ENCODE assay signal across 1 cellular context in genomic region chr15:67839358-67839928, GRCh38.
A peak's percentile ranks its signal among the peaks of the same experiment; 100 is the strongest.
TF ChIP-seq lines count a peak whose summit lies in the region.

No MANE protein-coding gene starts in this region.

TF ChIP-seq in K562, 482 proteins besides CTCF, POLR2A, EP300 and RAD21 (continued from another document and continues in another):
- TF ChIP-seq EGR1 (conservative IDR thresholded peaks at IDR 0.05) (no peak), E2F4 (CRISPR knock-in tag; IDR thresholded peaks at IDR 0.05; ENCODE audit: low read depth) (no peak), ARID3A (IDR thresholded peaks at IDR 0.05; ENCODE audit: borderline replicate concordance, low read depth, low read length) (no peak), GABPB2 (CRISPR knock-in tag; conservative IDR thresholded peaks at IDR 0.05) (no peak), ARID4B (CRISPR knock-in tag; IDR thresholded peaks at IDR 0.05) (no peak), E2F6 (IDR thresholded peaks at IDR 0.05; ENCODE audit: borderline replicate concordance in 1 of 2, extremely low read depth in 1 of 2, insufficient read depth in 1 of 2, insufficient read length in 1 of 2, low read depth in 1 of 2, low read length in 1 of 2, poor library complexity in 1 of 2, severe bottlenecking in 1 of 2) (no peak), NFIX (CRISPR knock-in tag; IDR thresholded peaks at IDR 0.05; ENCODE audit: low read depth) (no peak), HMGN3 (IDR thresholded peaks at IDR 0.05; ENCODE audit: borderline replicate concordance, extremely low read depth, insufficient read length, low read depth, low read length) (no peak), CREM (IDR thresholded peaks at IDR 0.05; ENCODE audit: low read depth) (0 out of 2 replicates have a peak, but pooled peaks have one; percentile 27), ZNF239 (CRISPR knock-in tag; IDR thresholded peaks at IDR 0.05) (no peak), ZFX (CRISPR knock-in tag; IDR thresholded peaks at IDR 0.05) (peak; percentile 50; the same call in 1 of the 2 replicates), NCOA4 (IDR thresholded peaks at IDR 0.05; ENCODE audit: partially characterized antibody) (no peak), ZNF174 (CRISPR knock-in tag; IDR thresholded peaks at IDR 0.05) (no peak), ZNF354B (CRISPR knock-in tag; IDR thresholded peaks at IDR 0.05) (no peak), TAF9B (IDR thresholded peaks at IDR 0.05; ENCODE audit: partially characterized antibody) (no peak), TCF7L2 (IDR thresholded peaks at IDR 0.05; ENCODE audit: low read depth, low read length) (no peak), CAMTA2 (CRISPR knock-in tag; conservative IDR thresholded peaks at IDR 0.05) (no peak), BRD4 (IDR thresholded peaks at IDR 0.05) (peak; percentile 57; the same call in 1 of the 2 replicates), ZNF766 (CRISPR knock-in tag; conservative IDR thresholded peaks at IDR 0.05) (peak; percentile 20; the same call in 1 of the 2 replicates), CREB3 (tag; conservative IDR thresholded peaks at IDR 0.05; ENCODE audit: low read depth) (no peak), HDAC1 (IDR thresholded peaks at IDR 0.05) (peak in 1 of 2 experiments; percentile 28; a peak in 1 of 4 replicates), PTRF (tag; IDR thresholded peaks at IDR 0.05) (no peak), ZNF347 (CRISPR knock-in tag; IDR thresholded peaks at IDR 0.05; ENCODE audit: low read depth) (no peak), HDAC3 (IDR thresholded peaks at IDR 0.05; ENCODE audit: borderline replicate concordance, partially characterized antibody) (no peak), E4F1 (CRISPR knock-in tag; IDR thresholded peaks at IDR 0.05; ENCODE audit: borderline replicate concordance) (no peak), ZBTB26 (CRISPR knock-in tag; IDR thresholded peaks at IDR 0.05) (no peak), FOS (IDR thresholded peaks at IDR 0.05; ENCODE audit: extremely low read depth, insufficient read length) (no peak), HBP1 (CRISPR knock-in tag; IDR thresholded peaks at IDR 0.05) (no peak), CHCHD3 (CRISPR knock-in tag; IDR thresholded peaks at IDR 0.05) (no peak), PURB (CRISPR knock-in tag; IDR thresholded peaks at IDR 0.05; ENCODE audit: low read depth) (no peak), SFPQ (IDR thresholded peaks at IDR 0.05; ENCODE audit: low read depth, low read length) (no peak), HDGF (IDR thresholded peaks at IDR 0.05) (no peak; the same call in 1 of the 2 replicates), MAFK (IDR thresholded peaks at IDR 0.05; ENCODE audit: low read length) (no peak), RBM25 (IDR thresholded peaks at IDR 0.05; ENCODE audit: low read depth, low read length, severe bottlenecking) (no peak), ZNF436 (CRISPR knock-in tag; IDR thresholded peaks at IDR 0.05) (no peak), CBFB (CRISPR knock-in tag; IDR thresholded peaks at IDR 0.05) (no peak), SAP30 (IDR thresholded peaks at IDR 0.05; ENCODE audit: borderline replicate concordance, insufficient read depth, low read depth, low read length, poor library complexity, severe bottlenecking) (no peak), HMGXB4 (CRISPR knock-in tag; IDR thresholded peaks at IDR 0.05) (no peak), PML (IDR thresholded peaks at IDR 0.05; ENCODE audit: low read length) (no peak), CBX2 (IDR thresholded peaks at IDR 0.05; ENCODE audit: insufficient read depth, low read length, poor library complexity, severe bottlenecking) (no peak), TRIM28 (IDR thresholded peaks at IDR 0.05) (no peak), SMARCC2 (IDR thresholded peaks at IDR 0.05; ENCODE audit: low read depth) (no peak), TAF15 (IDR thresholded peaks at IDR 0.05; ENCODE audit: low read depth, low read length) (no peak)
